ENCODE assay signal across 27 cellular contexts in genomic region chr14:36204674-36205073, GRCh38. TPM values are rescaled to one million over a fixed set of nuclear protein-coding genes. Genes with fewer than 3 reads are reported as not detected.
"Had no signal": no experiment of that assay in that cellular context is flagged by ENCODE, and none has a peak within 500 bp of the region (broad histone marks: within the 10 kb centered on the region; RNA-seq: fewer than 3 reads in every experiment).

No MANE protein-coding gene starts in this region.

- H3K4me1 ChIP-seq: gastrocnemius medialis, lower lobe of right lung, prostate gland, spleen, tibial nerve, upper lobe of left lung had no signal

- H3K4me3 Mint-ChIP-seq: naive thymus-derived CD8-positive, alpha-beta T cell; nephron progenitor cell; stimulated activated naive B cell treated with anti-CD40 and anti-IgM and Interleukin-4, amounts not matched to agents 10 μg/mL and 1 μg/mL and 100 μg/mL, for 72 hours; stimulated activated naive CD8-positive, alpha-beta T cell treated with anti-CD3 and anti-CD28 coated beads, Interleukin-15, Interleukin-2, amounts not matched to agents 100 ng/mL and 50 ng/mL, for 24 hours had no signal

- H3K9me3 ChIP-seq: gastrocnemius medialis, lower lobe of right lung, prostate gland had no signal

- H3K27me3 ChIP-seq: gastrocnemius medialis, spleen, tibial nerve, upper lobe of left lung had no signal

- H3K4me3 ChIP-seq: dorsolateral prefrontal cortex, gastrocnemius medialis, lower lobe of right lung, prostate gland, skin epidermis, spleen, thoracic aorta, tibial nerve, upper lobe of left lung had no signal

- H3K36me3 Mint-ChIP-seq: stimulated activated naive B cell treated with anti-CD40 and anti-IgM and Interleukin-4, amounts not matched to agents 10 μg/mL and 1 μg/mL and 100 μg/mL, for 72 hours had no signal

- H3K4me1 Mint-ChIP-seq: naive thymus-derived CD8-positive, alpha-beta T cell; stimulated activated naive B cell treated with anti-CD40 and anti-IgM and Interleukin-4, amounts not matched to agents 10 μg/mL and 1 μg/mL and 100 μg/mL, for 72 hours had no signal

- H3K27ac ChIP-seq: dorsolateral prefrontal cortex, epithelial cell of prostate, gastrocnemius medialis, lower lobe of right lung, prostate gland, skin epidermis, spleen, thoracic aorta, tibial nerve, upper lobe of left lung had no signal

- H3K36me3 ChIP-seq: gastrocnemius medialis, lower lobe of right lung, prostate gland, spleen, thoracic aorta, tibial nerve, upper lobe of left lung had no signal

- H3K27ac Mint-ChIP-seq: naive thymus-derived CD8-positive, alpha-beta T cell; nephron progenitor cell; stimulated activated naive B cell treated with anti-CD40 and anti-IgM and Interleukin-4, amounts not matched to agents 10 μg/mL and 1 μg/mL and 100 μg/mL, for 72 hours; stimulated activated naive CD8-positive, alpha-beta T cell treated with anti-CD3 and anti-CD28 coated beads, Interleukin-15, Interleukin-2, amounts not matched to agents 100 ng/mL and 50 ng/mL, for 24 hours had no signal

- DNase-seq: dorsolateral prefrontal cortex; effector CD4-positive, alpha-beta T cell; foreskin fibroblast; gastrocnemius medialis; head of caudate nucleus; left ventricle myocardium superior; lower lobe of right lung; naive thymus-derived CD8-positive, alpha-beta T cell; nephron progenitor cell; nucleus accumbens; right cardiac atrium; spleen; stimulated activated naive B cell treated with anti-CD40 and anti-IgM and Interleukin-4, amounts not matched to agents 10 μg/mL and 1 μg/mL and 100 μg/mL, for 72 hours; upper lobe of left lung had no signal

RNA-seq across cellular contexts. Expression of gene PTCSC3, which starts 28.2 kb away (rescaled TPM):
- total RNA-seq: dorsolateral prefrontal cortex; esophagus mucosa; gastrocnemius medialis; glomerular endothelial cell; left ventricle myocardium superior; mesenteric fat pad; myocyte; naive thymus-derived CD8-positive, alpha-beta T cell; osteocyte; prostate gland; renal cortical epithelial cell; right cardiac atrium; spleen; thoracic aorta; tibial nerve had no signal
- polyA plus RNA-seq: keratinocyte; naive thymus-derived CD8-positive, alpha-beta T cell; right cardiac atrium; spleen had no signal
